ENCODE assay signal across 9 cellular contexts in the genomic region with DNA sequence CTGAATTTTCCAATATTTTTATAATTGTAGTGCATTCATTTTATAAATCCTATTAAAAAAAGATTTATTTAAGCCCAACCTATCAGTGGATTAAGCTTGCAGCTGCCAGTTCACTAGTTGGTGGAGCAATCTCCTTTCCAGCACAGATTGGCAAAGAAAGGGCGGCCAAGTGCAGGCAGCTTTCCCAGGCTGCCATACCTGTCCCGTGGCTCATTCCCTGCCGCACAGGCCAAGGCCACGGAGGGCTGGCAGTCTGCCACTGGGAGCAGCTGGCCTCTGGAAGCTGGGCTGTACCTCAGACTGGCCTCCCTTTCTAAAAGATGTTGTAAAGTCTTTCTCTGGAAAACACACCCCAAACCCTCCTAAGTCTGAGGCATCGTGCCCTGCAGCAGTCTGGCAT.
A peak's percentile ranks its signal among the peaks of the same experiment; 100 is the strongest.
DNase-seq lines count a peak whose midpoint lies in the region; ATAC-seq and TF ChIP-seq lines count a peak whose summit lies in the region.
"Had no signal": no experiment of that assay in that cellular context is flagged by ENCODE, and none has a peak within 500 bp of the region (broad histone marks: within the 10 kb centered on the region; RNA-seq: fewer than 3 reads in every experiment).

No MANE protein-coding gene starts in this region.

- H3K4me1 ChIP-seq in heart right ventricle = peaks cover 0 to 33% (median 21%) of the 10 kb centered on the region in 9 donors
- H3K4me1 ChIP-seq in testis = peaks cover 24% of the 10 kb centered on the region
- peaks cover 0 to 22% (median 5%) of the 10 kb centered on the region in 4 donors for H3K4me1 ChIP-seq in tibial nerve

- H3K36me3 ChIP-seq in heart right ventricle = no peaks in the 10 kb centered on the region
- H3K36me3 ChIP-seq in testis (ENCODE audit: low read depth, missing control alignments) = no peaks in the 10 kb centered on the region
- no peaks in the 10 kb centered on the region for H3K36me3 ChIP-seq in tibial nerve

- H3K27me3 ChIP-seq in heart right ventricle (no peaks in the 10 kb centered on the region), testis (no peaks in the 10 kb centered on the region), tibial nerve (no peaks in the 10 kb centered on the region)

- TF ChIP-seq CTCF in heart right ventricle (IDR thresholded peaks at IDR 0.05) = no peak
- TF ChIP-seq CTCF in testis (IDR thresholded peaks at IDR 0.05) = no peak
- TF ChIP-seq CTCF in tibial nerve (IDR thresholded peaks at IDR 0.05) = no peak

- DNase-seq in HS-27A (ENCODE audit: low read depth) (peak; percentile 72), T1000 (lab: John Stamatoyannopoulos, UW) (peak; percentile 65), heart right ventricle (peak; percentile 79 to 83), testis (peak; percentile 80), HUDEP-2 (lab: John Stamatoyannopoulos, UW; ENCODE audit: unreplicated experiment in 76 of 76) (no peak), SIG-M5 treated with dmso at 0.1 percent for 504 hours (lab: John Stamatoyannopoulos, UW; ENCODE audit: unreplicated experiment) (no peak), tibial nerve (ENCODE audit: low spot score in 2 of 2) (no peak)
- DNase-seq: stimulated activated naive CD8-positive, alpha-beta T cell treated with anti-CD3 and anti-CD28 coated beads, Interleukin-15, amount 100 ng/mL, for 72 hours had no signal

- H3K4me3 ChIP-seq in heart right ventricle (no peak overlapping the region), testis (no peak overlapping the region), tibial nerve (no peak overlapping the region)

- TF ChIP-seq POLR2A in testis (IDR thresholded peaks at IDR 0.05) (no peak), tibial nerve (IDR thresholded peaks at IDR 0.05) (no peak)

- no peaks in the 10 kb centered on the region for H3K9me3 ChIP-seq in heart right ventricle
- no peaks in the 10 kb centered on the region for H3K9me3 ChIP-seq in testis
- no peaks in the 10 kb centered on the region for H3K9me3 ChIP-seq in tibial nerve

- ATAC-seq in heart right ventricle (peak; percentile 87 to 98 (median 96)), HG03354 (IDR thresholded peaks at IDR 0.05; ENCODE audit: poor library complexity, severe bottlenecking, unreplicated experiment) (no peak)
- ATAC-seq: stimulated activated naive CD8-positive, alpha-beta T cell treated with anti-CD3 and anti-CD28 coated beads, Interleukin-15, amount 100 ng/mL, for 72 hours had no signal

- WGBS in heart right ventricle, 2 donors = 24 to 35% methylated on average over 5 of the region's 5 CpGs
- 25 to 37% methylated on average over 4 to 5 of the region's 5 CpGs for WGBS in testis, 2 donors
- 35 to 41% methylated on average over 5 of the region's 5 CpGs for WGBS in tibial nerve, 2 donors

- no peak overlapping the region for H3K27ac ChIP-seq in heart right ventricle
- no peak overlapping the region for H3K27ac ChIP-seq in testis
- H3K27ac ChIP-seq in tibial nerve = no peak overlapping the region

- intact Hi-C loops in heart right ventricle (cut with DNase I) = no loop called here
- intact Hi-C loops in testis (cut with DNase I; ENCODE audit: low total_unique reads) = no loop called here

- TF ChIP-seq EP300 in tibial nerve (IDR thresholded peaks at IDR 0.05) = no peak

Comparison
In these comparisons a context has a peak if more than half of its experiments do, and no peak if none do; other contexts are left out.
1. DNase-seq: peak in HS-27A (single experiment), T1000 (single experiment), heart right ventricle (2 of 2) and testis (single experiment); none in HUDEP-2 (0 of 76), SIG-M5 treated with dmso at 0.1 percent for 504 hours (single experiment) and tibial nerve (0 of 2).